1 cellular context compared by ENCODE assay signal in genomic region chr21:35971824-35972223, GRCh38.
TF ChIP-seq lines count a peak whose summit lies in the region.

No MANE protein-coding gene starts in this region.

TF ChIP-seq in K562, 482 proteins besides CTCF, POLR2A, EP300 and RAD21 (continued from another document):
- peak; percentile 31; the same call in 1 of the 2 replicates for TF ChIP-seq ZBTB40 (IDR thresholded peaks at IDR 0.05)
- TF ChIP-seq ZBTB40 (CRISPR knock-in tag; IDR thresholded peaks at IDR 0.05), result no peak
